Comparison of ENCODE assay signal across 27 cellular contexts in the genomic region with DNA sequence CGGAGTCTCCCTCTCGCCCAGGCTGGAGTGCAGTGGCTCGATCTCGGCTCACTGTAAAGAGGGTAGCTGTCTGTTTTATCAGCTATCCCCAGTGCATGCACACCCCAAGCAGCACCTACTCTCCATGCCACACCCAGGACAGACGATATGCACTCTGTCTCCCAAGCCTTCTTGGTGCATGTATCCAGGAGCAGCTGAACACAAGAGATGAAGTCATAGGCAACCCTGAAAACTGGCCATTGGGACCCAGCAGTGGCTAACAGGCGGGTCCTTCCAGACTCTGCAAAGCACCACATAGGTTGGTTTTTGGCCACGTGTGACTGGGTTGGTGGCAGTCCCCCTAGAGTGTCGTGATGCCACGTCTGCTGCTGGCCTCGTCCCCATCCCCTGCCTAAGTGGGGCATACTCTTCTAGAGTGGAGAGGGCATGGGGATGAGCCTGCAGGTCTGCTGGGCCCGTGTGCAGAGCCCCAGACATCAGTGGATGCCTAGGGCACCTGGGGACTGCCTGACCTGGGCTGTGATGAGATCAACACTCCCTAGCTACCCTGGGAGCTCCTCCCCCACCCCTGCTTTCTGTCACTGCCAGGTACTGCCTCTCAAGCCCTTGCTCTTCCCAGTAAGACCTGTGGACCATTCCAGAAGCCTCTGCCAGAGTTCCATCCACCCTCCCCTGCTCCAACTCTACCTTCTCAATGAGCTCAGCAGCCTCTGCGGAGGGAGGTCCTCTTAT.
A peak's percentile ranks its signal among the peaks of the same experiment; 100 is the strongest.
DNase-seq lines count a peak whose midpoint lies in the region; ATAC-seq, FAIRE-seq and TF ChIP-seq lines count a peak whose summit lies in the region.
"Had no signal": no experiment of that assay in that cellular context is flagged by ENCODE, and none has a peak within 500 bp of the region (broad histone marks: within the 10 kb centered on the region; RNA-seq: fewer than 3 reads in every experiment).

No MANE protein-coding gene starts in this region.

- ATAC-seq in GM21447 (IDR thresholded peaks at IDR 0.05; ENCODE audit: unreplicated experiment) (no peak), HG02870 (IDR thresholded peaks at IDR 0.05; ENCODE audit: unreplicated experiment) (no peak)
- ATAC-seq in stimulated activated naive CD8-positive, alpha-beta T cell treated with anti-CD3 and anti-CD28 coated beads, Interleukin-15, amount 100 ng/mL, for 72 hours = no peak
- ATAC-seq: activated CD8-positive, alpha-beta T cell treated with anti-CD3 and anti-CD28 coated beads for 36 hours; left lobe of liver; natural killer cell treated with Interleukin-12 subunit alpha and Interleukin-12 subunit beta and Interleukin-15 and Interleukin-18, amount 100 ng/mL, for 72 hours; stimulated activated effector memory CD8-positive, alpha-beta T cell treated with anti-CD3 and anti-CD28 coated beads, Interleukin-12 subunit alpha, Interleukin-12 subunit beta, amount 100 ng/mL, for 72 hours had no signal

- H3K36me3 ChIP-seq in ES-I3 (ENCODE audit: insufficient read depth, low read length) = no peaks in the 10 kb centered on the region
- H3K36me3 ChIP-seq: HAP-1, ovary, transverse colon had no signal

- peaks cover 5% of the 10 kb centered on the region for H3K4me1 Mint-ChIP-seq in stimulated activated naive CD8-positive, alpha-beta T cell treated with anti-CD3 and anti-CD28 coated beads, Interleukin-15, amount 100 ng/mL, for 72 hours
- H3K4me1 Mint-ChIP-seq: stimulated activated effector memory CD8-positive, alpha-beta T cell treated with anti-CD3 and anti-CD28 coated beads, Interleukin-12 subunit alpha, Interleukin-12 subunit beta, amount 100 ng/mL, for 72 hours had no signal

- H3K27ac Mint-ChIP-seq in stimulated activated naive CD8-positive, alpha-beta T cell treated with anti-CD3 and anti-CD28 coated beads, Interleukin-15, amount 100 ng/mL, for 72 hours = no peak overlapping the region
- H3K27ac Mint-ChIP-seq: activated CD8-positive, alpha-beta T cell treated with anti-CD3 and anti-CD28 coated beads for 36 hours; brain; natural killer cell treated with Interleukin-12 subunit alpha and Interleukin-12 subunit beta and Interleukin-15 and Interleukin-18, amount 100 ng/mL, for 72 hours; stimulated activated effector memory CD8-positive, alpha-beta T cell treated with anti-CD3 and anti-CD28 coated beads, Interleukin-12 subunit alpha, Interleukin-12 subunit beta, amount 100 ng/mL, for 72 hours had no signal

- no peaks in the 10 kb centered on the region for H3K9me3 Mint-ChIP-seq in stimulated activated naive CD8-positive, alpha-beta T cell treated with anti-CD3 and anti-CD28 coated beads, Interleukin-15, amount 100 ng/mL, for 72 hours
- H3K9me3 Mint-ChIP-seq: activated CD8-positive, alpha-beta T cell treated with anti-CD3 and anti-CD28 coated beads for 36 hours; natural killer cell treated with Interleukin-12 subunit alpha and Interleukin-12 subunit beta and Interleukin-15 and Interleukin-18, amount 100 ng/mL, for 72 hours; stimulated activated effector memory CD8-positive, alpha-beta T cell treated with anti-CD3 and anti-CD28 coated beads, Interleukin-12 subunit alpha, Interleukin-12 subunit beta, amount 100 ng/mL, for 72 hours had no signal

- H3K4me3 Mint-ChIP-seq in stimulated activated naive CD8-positive, alpha-beta T cell treated with anti-CD3 and anti-CD28 coated beads, Interleukin-15, amount 100 ng/mL, for 72 hours = no peak overlapping the region
- H3K4me3 Mint-ChIP-seq: activated CD8-positive, alpha-beta T cell treated with anti-CD3 and anti-CD28 coated beads for 36 hours; brain; natural killer cell treated with Interleukin-12 subunit alpha and Interleukin-12 subunit beta and Interleukin-15 and Interleukin-18, amount 100 ng/mL, for 72 hours; stimulated activated effector memory CD8-positive, alpha-beta T cell treated with anti-CD3 and anti-CD28 coated beads, Interleukin-12 subunit alpha, Interleukin-12 subunit beta, amount 100 ng/mL, for 72 hours had no signal

- peaks cover 16% of the 10 kb centered on the region; the same call in 1 of the 2 replicates for H3K4me1 ChIP-seq in ES-I3 (ENCODE audit: insufficient read depth, low read length)
- H3K4me1 ChIP-seq: HAP-1, transverse colon had no signal

- no peak for TF ChIP-seq CTCF in D721Med (IDR thresholded peaks at IDR 0.05; ENCODE audit: insufficient read depth, missing control alignments)

- H3K27me3 Mint-ChIP-seq in stimulated activated naive CD8-positive, alpha-beta T cell treated with anti-CD3 and anti-CD28 coated beads, Interleukin-15, amount 100 ng/mL, for 72 hours = peaks cover 48% of the 10 kb centered on the region

- no peaks in the 10 kb centered on the region for H3K9me3 ChIP-seq in ES-I3 (ENCODE audit: control insufficient read depth, insufficient read depth, low read length)
- H3K9me3 ChIP-seq: HAP-1 had no signal

- DNase-seq in HUDEP-2 (lab: John Stamatoyannopoulos, UW; ENCODE audit: unreplicated experiment in 76 of 76) (peak in 74 of 76 experiments; percentile 21 to 86 (median 68)), cerebellar cortex (ENCODE audit: low spot score) (peak; percentile 92), iPS-NIHi11 (ENCODE audit: low spot score) (peak; percentile 32), D721Med (ENCODE audit: insufficient read length, low spot score) (no peak)
- DNase-seq in stimulated activated naive CD8-positive, alpha-beta T cell treated with anti-CD3 and anti-CD28 coated beads, Interleukin-15, amount 100 ng/mL, for 72 hours = no peak
- DNase-seq: activated CD8-positive, alpha-beta T cell treated with anti-CD3 and anti-CD28 coated beads for 36 hours; activated naive CD4-positive, alpha-beta T cell treated with anti-CD3 and anti-CD28 coated beads, Interleukin-2, amount 50 U/mL, for 16 hours; DMS153; hippocampal formation; IMR-90; NCI-H1436 treated with DMSO at 0.1 percent for 48 hours; NCI-H2081 treated with DMSO at 0.1 percent for 48 hours; NCI-H446 treated with DMSO at 0.1 percent for 48 hours; ovary; stimulated activated CD4-positive, alpha-beta T cell treated with anti-CD3 and anti-CD28 coated beads, Interleukin-15, amount 100 ng/mL, for 24 hours; transverse colon had no signal

- H3K9ac ChIP-seq in ES-I3 (ENCODE audit: low read depth, low read length) = peak overlapping the region; percentile 54; the same call in 1 of the 2 replicates

- FAIRE-seq in D721Med (lab: Jason Lieb, UNC) = no peak
- FAIRE-seq: endothelial cell of umbilical vein, GM19239, TTC549 had no signal

Comparison
In these comparisons a context has a peak if more than half of its experiments do, and no peak if none do; other contexts are left out.
1. DNase-seq: peak in HUDEP-2 (74 of 76), cerebellar cortex (single experiment) and iPS-NIHi11 (single experiment); none in D721Med (single experiment) and stimulated activated naive CD8-positive, alpha-beta T cell treated with anti-CD3 and anti-CD28 coated beads, Interleukin-15, amount 100 ng/mL, for 72 hours (0 of 2).